In genomic region chr6:70843328-70843918, GRCh38 we compare ENCODE assay signal across 27 cellular contexts.
DNase-seq lines count a peak whose midpoint lies in the region; ATAC-seq, FAIRE-seq and TF ChIP-seq lines count a peak whose summit lies in the region.
"Had no signal": no experiment of that assay in that cellular context is flagged by ENCODE, and none has a peak within 500 bp of the region (broad histone marks: within the 10 kb centered on the region; RNA-seq: fewer than 3 reads in every experiment).

No MANE protein-coding gene starts in this region.

- peak; percentile 3 for TF ChIP-seq CTCF in GM06990 (IDR thresholded peaks at IDR 0.05; ENCODE audit: insufficient read depth, low read length, poor library complexity, severe bottlenecking)
- TF ChIP-seq CTCF in WERI-Rb-1 (IDR thresholded peaks at IDR 0.05; ENCODE audit: low read depth, low read length), result no peak
- TF ChIP-seq CTCF in right lobe of liver (IDR thresholded peaks at IDR 0.05), result peak in 3 of 4 donors; percentile 6 to 38 (median 25)

- H3K4me3 ChIP-seq in GM06990 (replicated peaks; ENCODE audit: low read depth, low read length), result no peak overlapping the region
- H3K4me3 ChIP-seq in WERI-Rb-1 (ENCODE audit: low read depth, low read length), result no peak overlapping the region
- no peak overlapping the region for H3K4me3 ChIP-seq in right lobe of liver
- H3K4me3 ChIP-seq: ascending aorta, cardiac muscle cell, coronary artery, HAP-1, heart right ventricle, SK-N-MC, upper lobe of left lung had no signal

- no peaks in the 10 kb centered on the region; the same call in 1 of the 2 replicates for H3K36me3 ChIP-seq in GM06990 (ENCODE audit: control insufficient read depth, insufficient read depth, low read length)
- H3K36me3 ChIP-seq in WERI-Rb-1, result 0 out of 2 replicates have a peak, but pooled peaks cover under 1% of the 10 kb centered on the region
- H3K36me3 ChIP-seq in right lobe of liver, result no peaks in the 10 kb centered on the region
- H3K36me3 ChIP-seq: cardiac muscle cell, HAP-1 had no signal

- H3K27ac ChIP-seq in WERI-Rb-1 (peak overlapping the region; percentile 77), right lobe of liver (no peak overlapping the region)
- H3K27ac ChIP-seq: ascending aorta, cardiac muscle cell, coronary artery, heart right ventricle, HL-60, SK-N-MC, upper lobe of left lung had no signal

- no peak for FAIRE-seq in H54 (lab: Jason Lieb, UNC)
- FAIRE-seq: GM19239 had no signal

- peaks cover 0 to 19% (median 3%) of the 10 kb centered on the region in 4 donors for H3K4me1 ChIP-seq in right lobe of liver
- H3K4me1 ChIP-seq: ascending aorta had no signal

- no peak for DNase-seq in GM06990 (ENCODE audit: extremely low read depth, insufficient read length)
- DNase-seq in NAMALWA (ENCODE audit: low spot score), result peak; percentile 34
- DNase-seq in WERI-Rb-1, result no peak
- no peak for DNase-seq in right lobe of liver
- DNase-seq in H54 (ENCODE audit: insufficient read length, low spot score), result no peak
- DNase-seq in NCI-H526 treated with DMSO at 0.1 percent for 48 hours (lab: John Stamatoyannopoulos, UW), result no peak
- DNase-seq in activated CD4-positive, CD25-positive, alpha-beta regulatory T cell (lab: John Stamatoyannopoulos, UW), result no peak
- DNase-seq: activated CD4-positive, alpha-beta T cell treated with anti-CD3 and anti-CD28 coated beads for 36 hours; activated effector memory CD4-positive, alpha-beta T cell treated with Interleukin-2 at 50 U/mL for 16 hours; activated naive CD8-positive, alpha-beta T cell treated with anti-CD3 and anti-CD28 coated beads, Interleukin-2, amount 10 ng/mL, durations not matched to agents 7 days and 5 days; effector memory CD8-positive, alpha-beta T cell; foreskin fibroblast; heart right ventricle; mammary epithelial cell; MV-4-11; NCI-H146; NCI-H510A treated with DMSO at 0.1 percent for 48 hours; nephron progenitor cell; substantia nigra; upper lobe of left lung had no signal

- TF ChIP-seq POLR2A in right lobe of liver (IDR thresholded peaks at IDR 0.05) (no peak), H54 (IDR thresholded peaks at IDR 0.05; ENCODE audit: low read depth, low read length) (no peak)

- H3K9me3 ChIP-seq in WERI-Rb-1 (ENCODE audit: severe bottlenecking) (no peaks in the 10 kb centered on the region), right lobe of liver (no peaks in the 10 kb centered on the region)
- H3K9me3 ChIP-seq: ascending aorta, HAP-1, heart right ventricle, upper lobe of left lung had no signal

- ATAC-seq in right lobe of liver, result peak; percentile 50 to 70 (median 64)
- ATAC-seq: activated CD4-positive, alpha-beta T cell treated with anti-CD3 and anti-CD28 coated beads for 36 hours; effector memory CD8-positive, alpha-beta T cell; heart right ventricle had no signal

- intact Hi-C loops in right lobe of liver (cut with DNase I), result no loop called here

- WGBS in right lobe of liver (ENCODE audit: insufficient coverage, low coverage, low lambda C conversion rate, missing lambda C conversion rate), result 59% methylated on average over 4 of the region's 4 CpGs

- H3K27me3 ChIP-seq in GM06990 (replicated peaks; ENCODE audit: control insufficient read depth, insufficient read depth, low read length) (no peaks in the 10 kb centered on the region), WERI-Rb-1 (ENCODE audit: insufficient read depth, low read depth, severe bottlenecking) (no peaks in the 10 kb centered on the region), right lobe of liver (no peaks in the 10 kb centered on the region)
- H3K27me3 ChIP-seq: ascending aorta, cardiac muscle cell, heart right ventricle, upper lobe of left lung had no signal
